1 cellular context compared by ENCODE assay signal in the genomic region with DNA sequence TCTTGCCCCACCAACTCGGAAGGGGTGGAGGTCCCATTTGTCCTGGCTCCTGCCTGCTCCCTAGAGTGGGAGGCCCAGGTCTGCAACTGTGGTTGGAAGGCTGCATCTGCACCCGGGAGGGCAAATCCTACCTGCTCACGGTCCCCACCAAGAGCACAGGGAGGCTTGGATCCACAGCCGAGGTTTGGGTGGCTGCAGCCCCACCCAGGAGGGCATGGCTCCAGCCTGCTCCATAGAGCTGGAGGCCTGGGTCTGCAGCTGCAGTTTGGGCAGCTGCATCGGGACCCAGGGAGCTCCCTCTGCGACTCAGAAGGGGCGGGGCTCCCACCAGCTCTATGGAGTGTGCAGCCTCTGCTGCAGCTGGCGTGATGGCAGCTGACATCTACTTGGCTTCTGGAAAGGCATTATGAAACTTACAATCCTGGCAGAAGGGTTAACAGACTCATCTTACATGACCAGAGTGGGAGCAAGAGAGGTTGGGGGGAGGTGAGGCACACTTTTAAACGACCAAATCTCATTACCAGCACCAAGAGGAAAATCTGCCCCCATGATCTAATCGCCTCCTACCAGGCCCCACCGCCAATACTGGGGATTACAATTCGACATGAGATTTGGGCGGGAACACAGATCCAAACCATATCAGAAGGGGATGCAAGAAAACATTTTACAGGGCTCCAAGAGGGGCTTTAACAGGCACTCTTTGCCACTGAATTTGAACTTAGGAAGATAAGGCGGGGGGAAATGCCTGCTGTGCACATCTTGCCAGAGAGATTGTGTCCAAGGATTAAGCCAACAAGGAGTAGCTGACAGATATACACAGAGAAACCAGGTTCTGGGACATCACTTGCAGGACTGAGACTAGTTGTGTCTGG.
TF ChIP-seq lines count a peak whose summit lies in the region.

No MANE protein-coding gene starts in this region.

TF ChIP-seq in GM23338, 12 proteins besides CTCF, POLR2A, EP300 and RAD21 (continued from another document):
- TF ChIP-seq, protein P1, sequence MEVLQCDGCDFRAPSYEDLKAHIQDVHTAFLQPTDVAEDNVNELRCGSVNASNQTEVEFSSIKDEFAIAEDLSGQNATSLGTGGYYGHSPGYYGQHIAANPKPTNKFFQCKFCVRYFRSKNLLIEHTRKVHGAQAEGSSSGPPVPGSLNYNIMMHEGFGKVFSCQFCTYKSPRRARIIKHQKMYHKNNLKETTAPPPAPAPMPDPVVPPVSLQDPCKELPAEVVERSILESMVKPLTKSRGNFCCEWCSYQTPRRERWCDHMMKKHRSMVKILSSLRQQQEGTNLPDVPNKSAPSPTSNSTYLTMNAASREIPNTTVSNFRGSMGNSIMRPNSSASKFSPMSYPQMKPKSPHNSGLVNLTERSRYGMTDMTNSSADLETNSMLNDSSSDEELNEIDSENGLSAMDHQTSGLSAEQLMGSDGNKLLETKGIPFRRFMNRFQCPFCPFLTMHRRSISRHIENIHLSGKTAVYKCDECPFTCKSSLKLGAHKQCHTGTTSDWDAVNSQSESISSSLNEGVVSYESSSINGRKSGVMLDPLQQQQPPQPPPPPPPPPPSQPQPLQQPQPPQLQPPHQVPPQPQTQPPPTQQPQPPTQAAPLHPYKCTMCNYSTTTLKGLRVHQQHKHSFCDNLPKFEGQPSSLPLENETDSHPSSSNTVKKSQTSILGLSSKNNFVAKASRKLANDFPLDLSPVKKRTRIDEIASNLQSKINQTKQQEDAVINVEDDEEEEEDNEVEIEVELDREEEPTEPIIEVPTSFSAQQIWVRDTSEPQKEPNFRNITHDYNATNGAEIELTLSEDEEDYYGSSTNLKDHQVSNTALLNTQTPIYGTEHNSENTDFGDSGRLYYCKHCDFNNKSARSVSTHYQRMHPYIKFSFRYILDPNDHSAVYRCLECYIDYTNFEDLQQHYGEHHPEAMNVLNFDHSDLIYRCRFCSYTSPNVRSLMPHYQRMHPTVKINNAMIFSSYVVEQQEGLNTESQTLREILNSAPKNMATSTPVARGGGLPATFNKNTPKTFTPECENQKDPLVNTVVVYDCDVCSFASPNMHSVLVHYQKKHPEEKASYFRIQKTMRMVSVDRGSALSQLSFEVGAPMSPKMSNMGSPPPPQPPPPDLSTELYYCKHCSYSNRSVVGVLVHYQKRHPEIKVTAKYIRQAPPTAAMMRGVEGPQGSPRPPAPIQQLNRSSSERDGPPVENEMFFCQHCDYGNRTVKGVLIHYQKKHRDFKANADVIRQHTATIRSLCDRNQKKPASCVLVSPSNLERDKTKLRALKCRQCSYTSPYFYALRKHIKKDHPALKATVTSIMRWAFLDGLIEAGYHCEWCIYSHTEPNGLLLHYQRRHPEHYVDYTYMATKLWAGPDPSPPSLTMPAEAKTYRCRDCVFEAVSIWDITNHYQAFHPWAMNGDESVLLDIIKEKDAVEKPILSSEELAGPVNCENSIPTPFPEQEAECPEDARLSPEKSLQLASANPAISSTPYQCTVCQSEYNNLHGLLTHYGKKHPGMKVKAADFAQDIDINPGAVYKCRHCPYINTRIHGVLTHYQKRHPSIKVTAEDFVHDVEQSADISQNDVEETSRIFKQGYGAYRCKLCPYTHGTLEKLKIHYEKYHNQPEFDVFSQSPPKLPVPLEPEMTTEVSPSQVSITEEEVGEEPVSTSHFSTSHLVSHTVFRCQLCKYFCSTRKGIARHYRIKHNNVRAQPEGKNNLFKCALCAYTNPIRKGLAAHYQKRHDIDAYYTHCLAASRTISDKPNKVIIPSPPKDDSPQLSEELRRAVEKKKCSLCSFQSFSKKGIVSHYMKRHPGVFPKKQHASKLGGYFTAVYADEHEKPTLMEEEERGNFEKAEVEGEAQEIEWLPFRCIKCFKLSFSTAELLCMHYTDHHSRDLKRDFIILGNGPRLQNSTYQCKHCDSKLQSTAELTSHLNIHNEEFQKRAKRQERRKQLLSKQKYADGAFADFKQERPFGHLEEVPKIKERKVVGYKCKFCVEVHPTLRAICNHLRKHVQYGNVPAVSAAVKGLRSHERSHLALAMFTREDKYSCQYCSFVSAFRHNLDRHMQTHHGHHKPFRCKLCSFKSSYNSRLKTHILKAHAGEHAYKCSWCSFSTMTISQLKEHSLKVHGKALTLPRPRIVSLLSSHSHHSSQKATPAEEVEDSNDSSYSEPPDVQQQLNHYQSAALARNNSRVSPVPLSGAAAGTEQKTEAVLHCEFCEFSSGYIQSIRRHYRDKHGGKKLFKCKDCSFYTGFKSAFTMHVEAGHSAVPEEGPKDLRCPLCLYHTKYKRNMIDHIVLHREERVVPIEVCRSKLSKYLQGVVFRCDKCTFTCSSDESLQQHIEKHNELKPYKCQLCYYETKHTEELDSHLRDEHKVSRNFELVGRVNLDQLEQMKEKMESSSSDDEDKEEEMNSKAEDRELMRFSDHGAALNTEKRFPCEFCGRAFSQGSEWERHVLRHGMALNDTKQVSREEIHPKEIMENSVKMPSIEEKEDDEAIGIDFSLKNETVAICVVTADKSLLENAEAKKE (CRISPR knock-in tag; IDR thresholded peaks at IDR 0.05), result no peak
- TF ChIP-seq STAT1 (IDR thresholded peaks at IDR 0.05; ENCODE audit: unreplicated experiment) (no peak), ZNF114 (CRISPR knock-in tag; IDR thresholded peaks at IDR 0.05) (no peak), ETS1 (IDR thresholded peaks at IDR 0.05) (no peak)
- TF ChIP-seq, protein P2, sequence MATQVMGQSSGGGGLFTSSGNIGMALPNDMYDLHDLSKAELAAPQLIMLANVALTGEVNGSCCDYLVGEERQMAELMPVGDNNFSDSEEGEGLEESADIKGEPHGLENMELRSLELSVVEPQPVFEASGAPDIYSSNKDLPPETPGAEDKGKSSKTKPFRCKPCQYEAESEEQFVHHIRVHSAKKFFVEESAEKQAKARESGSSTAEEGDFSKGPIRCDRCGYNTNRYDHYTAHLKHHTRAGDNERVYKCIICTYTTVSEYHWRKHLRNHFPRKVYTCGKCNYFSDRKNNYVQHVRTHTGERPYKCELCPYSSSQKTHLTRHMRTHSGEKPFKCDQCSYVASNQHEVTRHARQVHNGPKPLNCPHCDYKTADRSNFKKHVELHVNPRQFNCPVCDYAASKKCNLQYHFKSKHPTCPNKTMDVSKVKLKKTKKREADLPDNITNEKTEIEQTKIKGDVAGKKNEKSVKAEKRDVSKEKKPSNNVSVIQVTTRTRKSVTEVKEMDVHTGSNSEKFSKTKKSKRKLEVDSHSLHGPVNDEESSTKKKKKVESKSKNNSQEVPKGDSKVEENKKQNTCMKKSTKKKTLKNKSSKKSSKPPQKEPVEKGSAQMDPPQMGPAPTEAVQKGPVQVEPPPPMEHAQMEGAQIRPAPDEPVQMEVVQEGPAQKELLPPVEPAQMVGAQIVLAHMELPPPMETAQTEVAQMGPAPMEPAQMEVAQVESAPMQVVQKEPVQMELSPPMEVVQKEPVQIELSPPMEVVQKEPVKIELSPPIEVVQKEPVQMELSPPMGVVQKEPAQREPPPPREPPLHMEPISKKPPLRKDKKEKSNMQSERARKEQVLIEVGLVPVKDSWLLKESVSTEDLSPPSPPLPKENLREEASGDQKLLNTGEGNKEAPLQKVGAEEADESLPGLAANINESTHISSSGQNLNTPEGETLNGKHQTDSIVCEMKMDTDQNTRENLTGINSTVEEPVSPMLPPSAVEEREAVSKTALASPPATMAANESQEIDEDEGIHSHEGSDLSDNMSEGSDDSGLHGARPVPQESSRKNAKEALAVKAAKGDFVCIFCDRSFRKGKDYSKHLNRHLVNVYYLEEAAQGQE (IDR thresholded peaks at IDR 0.05; ENCODE audit: unreplicated experiment), result no peak
